In genomic region chr15:42804739-42805138, GRCh38 we compare ENCODE assay signal across 24 cellular contexts.
"Had no signal": no experiment of that assay in that cellular context is flagged by ENCODE, and none has a peak within 500 bp of the region (broad histone marks: within the 10 kb centered on the region; RNA-seq: fewer than 3 reads in every experiment).

No MANE protein-coding gene starts in this region.

- H3K4me1 ChIP-seq: esophagus squamous epithelium, foreskin keratinocyte, right atrium auricular region, sigmoid colon, tibial artery, upper lobe of right lung, vagina had no signal

- H3K9me3 Mint-ChIP-seq: dendritic cell treated with granulocyte-macrophage colony-stimulating factor and Interleukin-4, amounts not matched to agents 40 ng/mL and 50 ng/mL, for 4 days; effector memory CD8-positive, alpha-beta T cell; naive thymus-derived CD8-positive, alpha-beta T cell; stimulated activated effector memory CD8-positive, alpha-beta T cell treated with anti-CD3 and anti-CD28 coated beads, Interleukin-12 subunit alpha, Interleukin-12 subunit beta, amount 100 ng/mL, for 72 hours; stimulated activated naive CD8-positive, alpha-beta T cell treated with anti-CD3 and anti-CD28 coated beads, Interleukin-15, Interleukin-2, amounts not matched to agents 100 ng/mL and 50 ng/mL, for 24 hours had no signal

- H3K9me3 ChIP-seq: esophagus squamous epithelium, neutrophil, right atrium auricular region, sigmoid colon, tibial artery, upper lobe of right lung, vagina had no signal

- H3K27ac ChIP-seq: esophagus squamous epithelium, foreskin keratinocyte, hepatocyte, neutrophil, right atrium auricular region, sigmoid colon, tibial artery, upper lobe of right lung, vagina had no signal

- H3K27me3 Mint-ChIP-seq: dendritic cell treated with granulocyte-macrophage colony-stimulating factor and Interleukin-4, amounts not matched to agents 40 ng/mL and 50 ng/mL, for 4 days; effector memory CD8-positive, alpha-beta T cell; naive thymus-derived CD8-positive, alpha-beta T cell; stimulated activated naive CD8-positive, alpha-beta T cell treated with anti-CD3 and anti-CD28 coated beads, Interleukin-15, Interleukin-2, amounts not matched to agents 100 ng/mL and 50 ng/mL, for 24 hours had no signal

- DNase-seq: effector memory CD8-positive, alpha-beta T cell; esophagus squamous epithelium; foreskin keratinocyte; head of caudate nucleus; kidney; left cardiac atrium; left ventricle myocardium superior; mesendoderm; naive thymus-derived CD8-positive, alpha-beta T cell; posterior cingulate gyrus; sigmoid colon; stimulated activated CD4-positive, alpha-beta T cell treated with anti-CD3 and anti-CD28 coated beads, Interleukin-4, amount 100 ng/mL, for 1 hour; stimulated activated CD8-positive, alpha-beta memory T cell treated with anti-CD3 and anti-CD28 coated beads, Interleukin-4, amount 100 ng/mL, for 48 hours; tibial artery; upper lobe of right lung had no signal

- H3K4me3 ChIP-seq: esophagus squamous epithelium, hepatocyte, lung, right atrium auricular region, sigmoid colon, smooth muscle cell, tibial artery, upper lobe of right lung, vagina had no signal

- H3K79me2 ChIP-seq: hepatocyte had no signal

- ATAC-seq: effector memory CD8-positive, alpha-beta T cell; foreskin keratinocyte; left cardiac atrium; left ventricle myocardium superior; naive thymus-derived CD8-positive, alpha-beta T cell; stimulated activated effector memory CD8-positive, alpha-beta T cell treated with anti-CD3 and anti-CD28 coated beads, Interleukin-12 subunit alpha, Interleukin-12 subunit beta, amount 100 ng/mL, for 72 hours; upper lobe of right lung had no signal

- H2AFZ ChIP-seq: hepatocyte had no signal

- H3K27me3 ChIP-seq: esophagus squamous epithelium, foreskin keratinocyte, hepatocyte, neutrophil, right atrium auricular region, sigmoid colon, tibial artery, upper lobe of right lung, vagina had no signal

- H3K4me2 ChIP-seq: hepatocyte, smooth muscle cell had no signal

- H3K27ac Mint-ChIP-seq: dendritic cell treated with granulocyte-macrophage colony-stimulating factor and Interleukin-4, amounts not matched to agents 40 ng/mL and 50 ng/mL, for 4 days; effector memory CD8-positive, alpha-beta T cell; stimulated activated effector memory CD8-positive, alpha-beta T cell treated with anti-CD3 and anti-CD28 coated beads, Interleukin-12 subunit alpha, Interleukin-12 subunit beta, amount 100 ng/mL, for 72 hours; stimulated activated naive CD8-positive, alpha-beta T cell treated with anti-CD3 and anti-CD28 coated beads, Interleukin-15, Interleukin-2, amounts not matched to agents 100 ng/mL and 50 ng/mL, for 24 hours had no signal

- H3K4me3 Mint-ChIP-seq: dendritic cell treated with granulocyte-macrophage colony-stimulating factor and Interleukin-4, amounts not matched to agents 40 ng/mL and 50 ng/mL, for 4 days; effector memory CD8-positive, alpha-beta T cell; naive thymus-derived CD8-positive, alpha-beta T cell; stimulated activated effector memory CD8-positive, alpha-beta T cell treated with anti-CD3 and anti-CD28 coated beads, Interleukin-12 subunit alpha, Interleukin-12 subunit beta, amount 100 ng/mL, for 72 hours; stimulated activated naive CD8-positive, alpha-beta T cell treated with anti-CD3 and anti-CD28 coated beads, Interleukin-15, Interleukin-2, amounts not matched to agents 100 ng/mL and 50 ng/mL, for 24 hours had no signal

- H3K4me1 Mint-ChIP-seq: naive thymus-derived CD8-positive, alpha-beta T cell; stimulated activated effector memory CD8-positive, alpha-beta T cell treated with anti-CD3 and anti-CD28 coated beads, Interleukin-12 subunit alpha, Interleukin-12 subunit beta, amount 100 ng/mL, for 72 hours had no signal
